In genomic region chr5:175739973-175740372, GRCh38 we compare ENCODE assay signal across 6 cellular contexts.
"Had no signal": no experiment of that assay in that cellular context is flagged by ENCODE, and none has a peak within 500 bp of the region (broad histone marks: within the 10 kb centered on the region; RNA-seq: fewer than 3 reads in every experiment).

No MANE protein-coding gene starts in this region.

- H3K9me3 Mint-ChIP-seq: GM23338, H9 had no signal

- H3K4me1 Mint-ChIP-seq: IgD-negative memory B cell had no signal

- H3K36me3 Mint-ChIP-seq: IgD-negative memory B cell had no signal

- ATAC-seq: GM23338, HepG2 had no signal

- H3K27ac Mint-ChIP-seq: GM23338, H9, IgD-negative memory B cell had no signal

- DNase-seq: H9, HCEC 1CT, KBM-7 had no signal

- H3K4me3 Mint-ChIP-seq: GM23338, H9, IgD-negative memory B cell had no signal
